In the genomic region with DNA sequence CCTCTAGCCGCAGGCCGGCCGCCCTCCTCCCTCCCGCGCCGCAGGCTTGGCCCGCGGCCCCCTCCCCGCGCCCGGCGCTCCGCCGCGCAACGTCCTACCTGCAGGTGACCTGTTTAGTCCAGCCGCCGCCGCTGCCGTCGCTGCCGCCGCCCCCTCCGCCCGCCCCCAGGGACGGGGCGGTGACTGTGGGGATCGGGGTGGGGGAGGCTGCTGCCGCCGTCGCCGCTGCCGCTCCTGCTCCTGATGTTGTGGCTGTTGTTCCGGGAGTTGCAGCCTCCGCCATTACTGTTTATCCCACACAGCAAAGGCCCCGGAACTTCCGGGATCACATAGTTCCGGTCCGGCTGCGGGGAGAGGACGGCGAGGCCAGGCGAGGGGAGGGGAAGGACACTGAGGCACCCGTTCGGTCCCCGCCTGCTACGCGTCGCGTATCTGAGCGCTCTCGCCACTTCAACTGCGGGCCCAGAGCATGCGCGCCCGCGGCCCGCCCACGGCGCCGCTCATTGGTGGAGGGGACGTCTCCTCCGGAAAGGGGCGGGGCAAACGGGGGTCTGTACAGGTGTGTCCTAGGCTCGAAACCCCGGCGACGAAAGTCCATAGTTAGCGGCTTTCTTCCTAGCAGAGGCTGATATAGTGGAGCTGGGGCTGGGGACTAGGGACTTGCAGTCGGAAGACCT, we compare ENCODE assay signal across 8 cellular contexts. TPM values are rescaled to one million over a fixed set of nuclear protein-coding genes. Genes with fewer than 3 reads are reported as not detected.
DNase-seq lines count a peak whose midpoint lies in the region; ATAC-seq and TF ChIP-seq lines count a peak whose summit lies in the region.

A gene with protein sequence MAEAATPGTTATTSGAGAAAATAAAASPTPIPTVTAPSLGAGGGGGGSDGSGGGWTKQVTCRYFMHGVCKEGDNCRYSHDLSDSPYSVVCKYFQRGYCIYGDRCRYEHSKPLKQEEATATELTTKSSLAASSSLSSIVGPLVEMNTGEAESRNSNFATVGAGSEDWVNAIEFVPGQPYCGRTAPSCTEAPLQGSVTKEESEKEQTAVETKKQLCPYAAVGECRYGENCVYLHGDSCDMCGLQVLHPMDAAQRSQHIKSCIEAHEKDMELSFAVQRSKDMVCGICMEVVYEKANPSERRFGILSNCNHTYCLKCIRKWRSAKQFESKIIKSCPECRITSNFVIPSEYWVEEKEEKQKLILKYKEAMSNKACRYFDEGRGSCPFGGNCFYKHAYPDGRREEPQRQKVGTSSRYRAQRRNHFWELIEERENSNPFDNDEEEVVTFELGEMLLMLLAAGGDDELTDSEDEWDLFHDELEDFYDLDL (minus strand): TSS at position 444 of the 677 bp plus-strand sequence. CDS start 161 bp downstream, at position 283.

- peaks cover 31% of the 10 kb centered on the region for H3K4me1 Mint-ChIP-seq in activated naive CD8-positive, alpha-beta T cell treated with anti-CD3 and anti-CD28 coated beads, Interleukin-2, amount 50 U/mL, for 24 hours

- TF ChIP-seq POLR2A in tibial nerve (IDR thresholded peaks at IDR 0.05), result peak; percentile 51 to 75

- H3K9ac ChIP-seq in parathyroid adenoma, result peak within 1 kb of the TSS; percentile 82

- no peaks in the 10 kb centered on the region for H3K36me3 ChIP-seq in parathyroid adenoma (ENCODE audit: control insufficient read depth, insufficient read depth, low read length)
- no peaks in the 10 kb centered on the region for H3K36me3 ChIP-seq in tibial nerve

- peak within 1 kb of the TSS; percentile 54 for H2AFZ ChIP-seq in parathyroid adenoma

- peak within 1 kb of the TSS; percentile 91 for H3K4me2 ChIP-seq in parathyroid adenoma (ENCODE audit: low read length)

- peak within 1 kb of the TSS; percentile 94 for H3K4me3 Mint-ChIP-seq in activated naive CD8-positive, alpha-beta T cell treated with anti-CD3 and anti-CD28 coated beads, Interleukin-2, amount 50 U/mL, for 24 hours

- peaks cover 31% of the 10 kb centered on the region for H3K79me2 ChIP-seq in parathyroid adenoma

- peak; percentile 24 to 88 for TF ChIP-seq EP300 in tibial nerve (IDR thresholded peaks at IDR 0.05)

- no peaks in the 10 kb centered on the region for H3K36me3 Mint-ChIP-seq in activated naive CD8-positive, alpha-beta T cell treated with anti-CD3 and anti-CD28 coated beads, Interleukin-2, amount 50 U/mL, for 24 hours (ENCODE audit: low read depth)

- H3K27me3 ChIP-seq in parathyroid adenoma (ENCODE audit: control insufficient read depth, insufficient read depth, low read length), result no peaks in the 10 kb centered on the region
- H3K27me3 ChIP-seq in tibial nerve, result no peaks in the 10 kb centered on the region

- WGBS in tibial nerve, 2 donors, result 1% methylated on average over 31 to 35 of the region's 71 CpGs

- H3K27ac ChIP-seq in parathyroid adenoma (peak within 1 kb of the TSS; percentile 93), tibial nerve (peak within 1 kb of the TSS; percentile 41 to 94 (median 92))

- peak within 1 kb of the TSS; percentile 98 for H3K4me3 ChIP-seq in GM12864 (ENCODE audit: low read depth, low read length)
- peak within 1 kb of the TSS; percentile 88 for H3K4me3 ChIP-seq in parathyroid adenoma (ENCODE audit: low read depth, low read length)
- H3K4me3 ChIP-seq in tibial nerve, result peak within 1 kb of the TSS; percentile 61 to 100 (median 98)

- intact Hi-C loops in Right ventricle myocardium superior (cut with DNase I), result loop anchor here (5.0 kb wide), 1 partner anchor 173 kb away; no protein-coding TSS in a partner anchor

- DNase-seq in GM12864 (ENCODE audit: low read depth), result peak; percentile 85
- peak; percentile 99 to 100 (median 99) for DNase-seq in NCI-H1417 (lab: John Stamatoyannopoulos, UW)
- peak; percentile 81 to 93 for DNase-seq in SW 1271 (lab: John Stamatoyannopoulos, UW)
- peak; percentile 94 for DNase-seq in activated naive CD8-positive, alpha-beta T cell treated with anti-CD3 and anti-CD28 coated beads, Interleukin-2, amount 50 U/mL, for 24 hours
- DNase-seq in Right ventricle myocardium superior, result peak; percentile 97
- DNase-seq in tibial nerve (ENCODE audit: low spot score in 2 of 2), result peak; percentile 81 to 85

- H3K27me3 Mint-ChIP-seq in activated naive CD8-positive, alpha-beta T cell treated with anti-CD3 and anti-CD28 coated beads, Interleukin-2, amount 50 U/mL, for 24 hours, result no peaks in the 10 kb centered on the region

- H3K4me1 ChIP-seq in parathyroid adenoma (peaks cover 4% of the 10 kb centered on the region), tibial nerve (peaks cover 0 to 32% (median 16%) of the 10 kb centered on the region in 4 donors)

- ATAC-seq in HG02759 (IDR thresholded peaks at IDR 0.05; ENCODE audit: unreplicated experiment), result peak; percentile 96
- peak; percentile 97 for ATAC-seq in activated naive CD8-positive, alpha-beta T cell treated with anti-CD3 and anti-CD28 coated beads, Interleukin-2, amount 50 U/mL, for 24 hours
- ATAC-seq in Right ventricle myocardium superior (ENCODE audit: poor library complexity), result peak; percentile 98

- H3K9me3 Mint-ChIP-seq in activated naive CD8-positive, alpha-beta T cell treated with anti-CD3 and anti-CD28 coated beads, Interleukin-2, amount 50 U/mL, for 24 hours, result no peaks in the 10 kb centered on the region

- H3K9me3 ChIP-seq in parathyroid adenoma (ENCODE audit: control insufficient read depth, low read length) (no peaks in the 10 kb centered on the region), tibial nerve (no peaks in the 10 kb centered on the region)

- peak within 1 kb of the TSS; percentile 93 for H3K27ac Mint-ChIP-seq in activated naive CD8-positive, alpha-beta T cell treated with anti-CD3 and anti-CD28 coated beads, Interleukin-2, amount 50 U/mL, for 24 hours

- TF ChIP-seq CTCF in GM12864 (IDR thresholded peaks at IDR 0.05; ENCODE audit: low read depth, low read length, missing control alignments), result no peak
- no peak for TF ChIP-seq CTCF in parathyroid adenoma (IDR thresholded peaks at IDR 0.05)
- TF ChIP-seq CTCF in tibial nerve (IDR thresholded peaks at IDR 0.05), result no peak

RNA-seq across cellular contexts. Expression of the gene that starts here (rescaled TPM):
- total RNA-seq in Right ventricle myocardium superior, result 94.7 TPM
- 10 to 100 TPM; 45.9 to 75.7 (median 60.0) TPM for total RNA-seq in tibial nerve

Comparison
In these comparisons a context has a peak if more than half of its experiments do, and no peak if none do; other contexts are left out.
1. Peak in every context shown above with its lines: DNase-seq, ATAC-seq, H3K4me3 ChIP-seq and H3K27ac ChIP-seq.